3 cellular contexts compared by ENCODE assay signal in the genomic region with DNA sequence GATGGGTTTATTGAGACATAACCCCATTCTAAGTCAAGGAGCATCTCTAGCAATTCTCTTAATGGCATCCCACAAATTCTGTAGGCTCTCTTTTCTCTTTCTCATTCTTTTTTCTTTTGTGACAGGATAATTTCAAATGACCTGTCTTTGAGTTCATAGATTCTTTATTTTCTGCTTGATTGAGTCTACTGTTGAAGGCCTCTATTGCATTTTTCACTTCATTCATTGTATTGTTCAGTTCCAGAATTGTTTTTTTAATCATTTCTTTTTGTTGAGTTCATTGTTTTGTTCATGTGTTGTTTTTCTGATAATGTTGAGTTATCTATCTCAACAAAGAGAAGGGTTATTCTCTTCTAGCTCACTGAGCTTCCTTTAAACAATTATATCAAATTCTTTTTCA.
TF ChIP-seq lines count a peak whose summit lies in the region.

No MANE protein-coding gene starts in this region.

TF ChIP-seq in HepG2, 621 proteins besides CTCF, POLR2A, EP300 and RAD21:
- TF ChIP-seq ZNF766 (CRISPR knock-in tag; IDR thresholded peaks at IDR 0.05; ENCODE audit: borderline replicate concordance) (no peak), POLR2AphosphoS5 (IDR thresholded peaks at IDR 0.05; ENCODE audit: low read depth, low read length) (no peak), ZNF160 (CRISPR knock-in tag; IDR thresholded peaks at IDR 0.05) (peak; percentile 91), ZSCAN22 (CRISPR knock-in tag; IDR thresholded peaks at IDR 0.05) (no peak), RBFOX2 (IDR thresholded peaks at IDR 0.05; ENCODE audit: low read depth, low read length) (no peak)
- TF ChIP-seq, protein P1, sequence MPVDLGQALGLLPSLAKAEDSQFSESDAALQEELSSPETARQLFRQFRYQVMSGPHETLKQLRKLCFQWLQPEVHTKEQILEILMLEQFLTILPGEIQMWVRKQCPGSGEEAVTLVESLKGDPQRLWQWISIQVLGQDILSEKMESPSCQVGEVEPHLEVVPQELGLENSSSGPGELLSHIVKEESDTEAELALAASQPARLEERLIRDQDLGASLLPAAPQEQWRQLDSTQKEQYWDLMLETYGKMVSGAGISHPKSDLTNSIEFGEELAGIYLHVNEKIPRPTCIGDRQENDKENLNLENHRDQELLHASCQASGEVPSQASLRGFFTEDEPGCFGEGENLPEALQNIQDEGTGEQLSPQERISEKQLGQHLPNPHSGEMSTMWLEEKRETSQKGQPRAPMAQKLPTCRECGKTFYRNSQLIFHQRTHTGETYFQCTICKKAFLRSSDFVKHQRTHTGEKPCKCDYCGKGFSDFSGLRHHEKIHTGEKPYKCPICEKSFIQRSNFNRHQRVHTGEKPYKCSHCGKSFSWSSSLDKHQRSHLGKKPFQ (CRISPR knock-in tag; IDR thresholded peaks at IDR 0.05; ENCODE audit: insufficient replicate concordance) = no peak
- TF ChIP-seq, protein P2, sequence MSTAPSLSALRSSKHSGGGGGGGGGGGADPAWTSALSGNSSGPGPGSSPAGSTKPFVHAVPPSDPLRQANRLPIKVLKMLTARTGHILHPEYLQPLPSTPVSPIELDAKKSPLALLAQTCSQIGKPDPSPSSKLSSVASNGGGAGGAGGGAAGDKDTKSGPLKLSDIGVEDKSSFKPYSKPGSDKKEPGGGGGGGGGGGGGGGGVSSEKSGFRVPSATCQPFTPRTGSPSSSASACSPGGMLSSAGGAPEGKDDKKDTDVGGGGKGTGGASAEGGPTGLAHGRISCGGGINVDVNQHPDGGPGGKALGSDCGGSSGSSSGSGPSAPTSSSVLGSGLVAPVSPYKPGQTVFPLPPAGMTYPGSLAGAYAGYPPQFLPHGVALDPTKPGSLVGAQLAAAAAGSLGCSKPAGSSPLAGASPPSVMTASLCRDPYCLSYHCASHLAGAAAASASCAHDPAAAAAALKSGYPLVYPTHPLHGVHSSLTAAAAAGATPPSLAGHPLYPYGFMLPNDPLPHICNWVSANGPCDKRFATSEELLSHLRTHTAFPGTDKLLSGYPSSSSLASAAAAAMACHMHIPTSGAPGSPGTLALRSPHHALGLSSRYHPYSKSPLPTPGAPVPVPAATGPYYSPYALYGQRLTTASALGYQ (CRISPR knock-in tag; IDR thresholded peaks at IDR 0.05) = no peak
- TF ChIP-seq, protein P3, sequence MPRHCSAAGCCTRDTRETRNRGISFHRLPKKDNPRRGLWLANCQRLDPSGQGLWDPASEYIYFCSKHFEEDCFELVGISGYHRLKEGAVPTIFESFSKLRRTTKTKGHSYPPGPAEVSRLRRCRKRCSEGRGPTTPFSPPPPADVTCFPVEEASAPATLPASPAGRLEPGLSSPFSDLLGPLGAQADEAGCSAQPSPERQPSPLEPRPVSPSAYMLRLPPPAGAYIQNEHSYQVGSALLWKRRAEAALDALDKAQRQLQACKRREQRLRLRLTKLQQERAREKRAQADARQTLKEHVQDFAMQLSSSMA (CRISPR knock-in tag; IDR thresholded peaks at IDR 0.05) = no peak

TF ChIP-seq in HCT116, 20 proteins besides CTCF, POLR2A, EP300 and RAD21:
- TF ChIP-seq CBX3 (IDR thresholded peaks at IDR 0.05; ENCODE audit: low read depth) = 0 out of 2 replicates have a peak, but pooled peaks have one; percentile 37
- TF ChIP-seq CEBPB (IDR thresholded peaks at IDR 0.05; ENCODE audit: low read depth) = no peak
- no peak for TF ChIP-seq ELF1 (IDR thresholded peaks at IDR 0.05; ENCODE audit: borderline replicate concordance, low read depth)
- TF ChIP-seq TCF7L2 (IDR thresholded peaks at IDR 0.05; ENCODE audit: borderline replicate concordance, extremely low read depth, insufficient read depth, insufficient read length) = no peak

TF ChIP-seq in K562, 482 proteins besides CTCF, POLR2A, EP300 and RAD21:
- no peak for TF ChIP-seq RBM14 (IDR thresholded peaks at IDR 0.05; ENCODE audit: borderline replicate concordance, insufficient read depth, low read depth, low read length)
- peak; percentile 48; the same call in 1 of the 2 replicates for TF ChIP-seq ZNF766 (CRISPR knock-in tag; conservative IDR thresholded peaks at IDR 0.05)
